ENCODE assay signal across 2 cellular contexts in genomic region chr7:37102518-37103137, GRCh38.
A peak's percentile ranks its signal among the peaks of the same experiment; 100 is the strongest.
TF ChIP-seq lines count a peak whose summit lies in the region.

No MANE protein-coding gene starts in this region.

TF ChIP-seq in HepG2, 621 proteins besides CTCF, POLR2A, EP300 and RAD21 (continued from another document):
- peak; percentile 17 to 91 for TF ChIP-seq REST (IDR thresholded peaks at IDR 0.05; ENCODE audit: borderline replicate concordance in 1 of 2, low read depth in 1 of 2, low read length in 2 of 2)
- TF ChIP-seq HNF4A (CRISPR knock-in tag; IDR thresholded peaks at IDR 0.05), result 0 out of 2 replicates have a peak, but pooled peaks have one; percentile 21
- no peak for TF ChIP-seq ZNF354B (CRISPR knock-in tag; IDR thresholded peaks at IDR 0.05)
- no peak for TF ChIP-seq ZBTB14 (CRISPR knock-in tag; IDR thresholded peaks at IDR 0.05)
- TF ChIP-seq ZNF598 (CRISPR knock-in tag; IDR thresholded peaks at IDR 0.05; ENCODE audit: borderline replicate concordance), result no peak
- TF ChIP-seq MNT (IDR thresholded peaks at IDR 0.05), result peak; percentile 51; the same call in 1 of the 2 replicates
- TF ChIP-seq KDM1A (CRISPR knock-in tag; IDR thresholded peaks at IDR 0.05), result peak; percentile 56; the same call in 1 of the 2 replicates
- TF ChIP-seq ZBTB2 (CRISPR knock-in tag; IDR thresholded peaks at IDR 0.05; ENCODE audit: low read depth), result no peak
- TF ChIP-seq MIER2 (CRISPR knock-in tag; IDR thresholded peaks at IDR 0.05), result peak; percentile 90
- no peak for TF ChIP-seq SSRP1 (CRISPR knock-in tag; IDR thresholded peaks at IDR 0.05)
- 0 out of 2 replicates have a peak, but pooled peaks have one; percentile 42 for TF ChIP-seq ZNF644 (CRISPR knock-in tag; IDR thresholded peaks at IDR 0.05; ENCODE audit: low read depth)
- TF ChIP-seq FOSL2 (CRISPR knock-in tag; IDR thresholded peaks at IDR 0.05), result peak; percentile 60
- TF ChIP-seq ZNF615 (CRISPR knock-in tag; IDR thresholded peaks at IDR 0.05; ENCODE audit: borderline replicate concordance), result no peak
- peak; percentile 83; the same call in 1 of the 2 replicates for TF ChIP-seq ZNF768 (CRISPR knock-in tag; IDR thresholded peaks at IDR 0.05)
- no peak; the same call in 1 of the 2 replicates for TF ChIP-seq SOX13 (IDR thresholded peaks at IDR 0.05)
- TF ChIP-seq SOX13 (CRISPR knock-in tag; conservative IDR thresholded peaks at IDR 0.05 in 1 of 2, IDR thresholded peaks at IDR 0.05 in 1 of 2), result peak in 1 of 2 experiments; percentile 55; a peak in 1 of 4 replicates

TF ChIP-seq in Ishikawa, 13 proteins besides CTCF, POLR2A, EP300 and RAD21 (continued from another document):
- TF ChIP-seq REST (IDR thresholded peaks at IDR 0.05; ENCODE audit: low read depth), result peak; percentile 27; the same call in 1 of the 2 replicates
